In the genomic region with DNA sequence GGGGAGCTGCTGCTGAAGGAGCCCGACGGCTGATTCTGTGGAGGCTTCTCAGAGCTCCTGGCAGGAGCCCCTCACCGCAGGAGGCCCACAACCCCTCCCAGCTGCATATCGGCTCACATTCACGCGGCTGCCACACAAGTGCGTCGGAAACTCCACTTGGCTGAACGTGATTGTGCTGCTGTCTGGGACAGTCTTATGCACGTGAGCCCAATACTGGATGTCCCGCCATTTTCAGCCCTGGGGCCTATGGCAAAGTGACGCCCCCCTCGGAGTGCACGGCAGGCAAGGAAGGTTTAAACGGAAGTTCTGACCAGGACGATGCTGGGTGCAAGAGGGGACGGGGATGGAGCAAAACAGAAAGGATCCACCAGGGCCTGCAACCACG, we compare ENCODE assay signal across 27 cellular contexts.
"Had no signal": no experiment of that assay in that cellular context is flagged by ENCODE, and none has a peak within 500 bp of the region (broad histone marks: within the 10 kb centered on the region; RNA-seq: fewer than 3 reads in every experiment).

No MANE protein-coding gene starts in this region.

- H3K36me3 ChIP-seq: brain microvascular endothelial cell, right lobe of liver, thoracic aorta had no signal

- H3K36me3 Mint-ChIP-seq: immature natural killer cell; naive thymus-derived CD8-positive, alpha-beta T cell had no signal

- H3K27ac Mint-ChIP-seq: activated CD4-positive, alpha-beta memory T cell treated with anti-CD3 and anti-CD28 coated beads, Interleukin-2, amount 10 ng/mL, durations not matched to agents 7 days and 5 days; activated CD4-positive, alpha-beta T cell treated with anti-CD3 and anti-CD28 coated beads, Interleukin-2, amount 10 ng/mL, durations not matched to agents 24 days and 14 days; activated T-helper 17 cell treated with anti-CD3 and anti-CD28 coated beads, Interleukin-2, amount 50 U/mL, for 72 hours; immature natural killer cell; naive thymus-derived CD8-positive, alpha-beta T cell; stimulated activated naive CD8-positive, alpha-beta T cell treated with anti-CD3 and anti-CD28 coated beads, Interleukin-15, Interleukin-2, amounts not matched to agents 100 ng/mL and 50 ng/mL, for 24 hours had no signal

- H3K4me3 ChIP-seq: right lobe of liver, thoracic aorta had no signal

- ATAC-seq: activated CD4-positive, CD25-positive, alpha-beta regulatory T cell treated with anti-CD3 and anti-CD28 coated beads, Interleukin-2, amount 50 U/mL, for 24 hours; activated T-cell treated with anti-CD3 and anti-CD28 coated beads, Interleukin-2, amount 50 U/mL, for 4 hours; activated T-helper 17 cell treated with anti-CD3 and anti-CD28 coated beads, Interleukin-2, amount 50 U/mL, for 72 hours; left colon; naive thymus-derived CD8-positive, alpha-beta T cell; right lobe of liver had no signal

- H3K27me3 ChIP-seq: brain microvascular endothelial cell, right lobe of liver had no signal

- H3K9me3 ChIP-seq: right lobe of liver, thoracic aorta had no signal

- H3K27ac ChIP-seq: brain microvascular endothelial cell, parathyroid adenoma, right lobe of liver, thoracic aorta, WERI-Rb-1 had no signal

- H3K9ac ChIP-seq: parathyroid adenoma had no signal

- DNase-seq: activated CD4-positive, alpha-beta memory T cell treated with anti-CD3 and anti-CD28 coated beads, Interleukin-2, amount 10 ng/mL, durations not matched to agents 7 days and 5 days; activated CD4-positive, alpha-beta T cell treated with anti-CD3 and anti-CD28 coated beads, Interleukin-2, amount 10 ng/mL, durations not matched to agents 24 days and 14 days; activated gamma-delta T cell treated with Interleukin-2 at 50 U/mL for 16 hours; activated naive CD4-positive, alpha-beta T cell treated with anti-CD3 and anti-CD28 coated beads, Interleukin-2, amount 50 U/mL, for 16 hours; activated T-cell treated with anti-CD3 and anti-CD28 coated beads, Interleukin-2, amount 50 U/mL, for 4 hours; amniotic stem cell; brain microvascular endothelial cell; cortex of kidney; head of caudate nucleus; hypothalamus; immature natural killer cell; kidney; left colon; mammary epithelial cell; naive thymus-derived CD8-positive, alpha-beta T cell; occipital lobe; stimulated activated CD4-positive, alpha-beta T cell treated with anti-CD3 and anti-CD28 coated beads, Interleukin-4, amount 100 ng/mL, for 1 hour; T-helper 1 cell; trophoblast cell; WERI-Rb-1 had no signal

- H2AFZ ChIP-seq: parathyroid adenoma had no signal

- H3K9me3 Mint-ChIP-seq: activated CD4-positive, alpha-beta memory T cell treated with anti-CD3 and anti-CD28 coated beads, Interleukin-2, amount 10 ng/mL, durations not matched to agents 7 days and 5 days; activated CD4-positive, alpha-beta T cell treated with anti-CD3 and anti-CD28 coated beads, Interleukin-2, amount 10 ng/mL, durations not matched to agents 24 days and 14 days; activated T-cell treated with anti-CD3 and anti-CD28 coated beads, Interleukin-2, amount 50 U/mL, for 4 hours; activated T-helper 17 cell treated with anti-CD3 and anti-CD28 coated beads, Interleukin-2, amount 50 U/mL, for 72 hours; immature natural killer cell; naive thymus-derived CD8-positive, alpha-beta T cell; neural crest cell; stimulated activated naive CD8-positive, alpha-beta T cell treated with anti-CD3 and anti-CD28 coated beads, Interleukin-15, Interleukin-2, amounts not matched to agents 100 ng/mL and 50 ng/mL, for 24 hours had no signal

- H3K4me3 Mint-ChIP-seq: activated CD4-positive, alpha-beta memory T cell treated with anti-CD3 and anti-CD28 coated beads, Interleukin-2, amount 10 ng/mL, durations not matched to agents 7 days and 5 days; activated CD4-positive, alpha-beta T cell treated with anti-CD3 and anti-CD28 coated beads, Interleukin-2, amount 10 ng/mL, durations not matched to agents 24 days and 14 days; activated T-cell treated with anti-CD3 and anti-CD28 coated beads, Interleukin-2, amount 50 U/mL, for 4 hours; activated T-helper 17 cell treated with anti-CD3 and anti-CD28 coated beads, Interleukin-2, amount 50 U/mL, for 72 hours; immature natural killer cell; naive thymus-derived CD8-positive, alpha-beta T cell; neural crest cell; stimulated activated naive CD8-positive, alpha-beta T cell treated with anti-CD3 and anti-CD28 coated beads, Interleukin-15, Interleukin-2, amounts not matched to agents 100 ng/mL and 50 ng/mL, for 24 hours had no signal

- H3K27me3 Mint-ChIP-seq: activated CD4-positive, alpha-beta T cell treated with anti-CD3 and anti-CD28 coated beads, Interleukin-2, amount 10 ng/mL, durations not matched to agents 24 days and 14 days; activated T-helper 17 cell treated with anti-CD3 and anti-CD28 coated beads, Interleukin-2, amount 50 U/mL, for 72 hours; naive thymus-derived CD8-positive, alpha-beta T cell; stimulated activated naive CD8-positive, alpha-beta T cell treated with anti-CD3 and anti-CD28 coated beads, Interleukin-15, Interleukin-2, amounts not matched to agents 100 ng/mL and 50 ng/mL, for 24 hours had no signal
